Comparison of ENCODE assay signal across 7 cellular contexts in genomic region chr2:171819453-171819852, GRCh38.
"Had no signal": no experiment of that assay in that cellular context is flagged by ENCODE, and none has a peak within 500 bp of the region (broad histone marks: within the 10 kb centered on the region; RNA-seq: fewer than 3 reads in every experiment).

No MANE protein-coding gene starts in this region.

- FAIRE-seq: GM12878, GM12891, GM12892, GM18507, GM19239 had no signal

- ATAC-seq: GM12878 had no signal

- H3K4me3 ChIP-seq: GM12878 had no signal

- DNase-seq: GDM1, GF-D8 had no signal
